9 cellular contexts compared by ENCODE assay signal in the genomic region with DNA sequence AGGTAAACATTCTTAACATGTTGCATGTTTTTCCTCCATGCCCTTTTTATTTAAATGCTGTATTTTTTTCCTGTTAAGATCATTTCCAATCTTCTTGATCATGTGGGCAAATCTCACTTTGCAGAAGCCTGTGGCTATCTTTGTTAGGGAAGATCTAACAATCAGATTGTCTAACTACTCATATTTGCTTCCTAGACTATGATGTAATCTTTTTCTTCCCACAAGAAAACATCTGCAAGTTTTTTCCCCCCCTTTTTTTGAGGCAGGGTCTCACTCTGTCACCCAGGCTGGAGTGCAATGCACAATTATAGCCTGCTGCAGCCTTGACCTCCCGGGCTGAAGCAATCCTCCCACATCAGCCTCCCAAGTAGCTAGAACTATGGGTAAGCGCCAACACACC. TPM values are rescaled to one million over a fixed set of nuclear protein-coding genes. Genes with fewer than 3 reads are reported as not detected.
"Had no signal": no experiment of that assay in that cellular context is flagged by ENCODE, and none has a peak within 500 bp of the region (broad histone marks: within the 10 kb centered on the region; RNA-seq: fewer than 3 reads in every experiment).

No MANE protein-coding gene starts in this region.

- H3K27ac ChIP-seq: GM23248 had no signal

- ATAC-seq: HCT116 had no signal

- H3K4me3 ChIP-seq: GM23248, HAP-1 had no signal

- H3K4me3 Mint-ChIP-seq: IgD-negative memory B cell had no signal

- FAIRE-seq: HTR-8/SVneo had no signal

- H3K27ac Mint-ChIP-seq: IgD-negative memory B cell had no signal

- H3K36me3 ChIP-seq: HAP-1 had no signal

- DNase-seq: GM23248, GOT3, H7, KG1 had no signal

- H3K36me3 Mint-ChIP-seq: IgD-negative memory B cell had no signal

- H3K9ac ChIP-seq: GM23248 had no signal

- H3K4me1 ChIP-seq: HAP-1 had no signal

- H3K4me1 Mint-ChIP-seq: IgD-negative memory B cell had no signal

- H2AFZ ChIP-seq: GM23248 had no signal

- H3K9me3 ChIP-seq: HAP-1 had no signal

RNA-seq across cellular contexts. Expression of gene LMOD3, which starts 15.0 kb away (rescaled TPM):
- total RNA-seq: GM23248, H4, H7 had no signal
- polyA plus RNA-seq: GM23248, IgD-negative memory B cell had no signal
